ENCODE assay signal across 23 cellular contexts in the genomic region with DNA sequence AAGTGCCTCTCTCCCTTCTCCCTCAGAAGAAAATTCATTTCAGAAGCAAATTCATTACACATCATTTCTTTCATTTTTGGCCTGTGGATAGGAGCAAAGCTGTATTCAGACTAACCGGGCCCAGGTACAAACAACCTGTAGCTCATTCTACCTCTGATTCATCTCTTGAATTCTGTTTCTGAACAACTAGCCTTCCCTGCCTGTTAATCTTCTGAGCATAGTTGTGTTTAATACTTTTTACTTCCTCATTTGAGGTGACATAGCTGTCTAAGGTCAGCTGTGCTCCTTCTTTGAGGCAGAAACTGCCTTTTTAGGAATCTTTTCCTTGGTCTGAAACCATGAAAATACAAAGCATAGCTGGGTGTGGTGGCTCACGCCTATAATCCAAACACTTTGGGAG. TPM values are rescaled to one million over a fixed set of nuclear protein-coding genes. Genes with fewer than 3 reads are reported as not detected.
DNase-seq lines count a peak whose midpoint lies in the region; ATAC-seq and TF ChIP-seq lines count a peak whose summit lies in the region.
"Had no signal": no experiment of that assay in that cellular context is flagged by ENCODE, and none has a peak within 500 bp of the region (broad histone marks: within the 10 kb centered on the region; RNA-seq: fewer than 3 reads in every experiment).

No MANE protein-coding gene starts in this region.

- no peak overlapping the region for H3K4me3 Mint-ChIP-seq in activated naive CD4-positive, alpha-beta T cell treated with anti-CD3 and anti-CD28 coated beads, Interleukin-2, amount 10 ng/mL, durations not matched to agents 7 days and 5 days
- H3K4me3 Mint-ChIP-seq in chondrocyte (ENCODE audit: unreplicated experiment) (no peak overlapping the region), type B pancreatic cell (no peak overlapping the region)
- H3K4me3 Mint-ChIP-seq: activated CD8-positive, alpha-beta T cell treated with anti-CD3 and anti-CD28 coated beads for 36 hours; activated naive CD8-positive, alpha-beta T cell treated with anti-CD3 and anti-CD28 coated beads for 36 hours; CD4-positive, CD25-positive, alpha-beta regulatory T cell; HFFc6; naive thymus-derived CD4-positive, alpha-beta T cell had no signal

- peak; percentile 22 to 83 for ATAC-seq in activated naive CD4-positive, alpha-beta T cell treated with anti-CD3 and anti-CD28 coated beads, Interleukin-2, amount 50 U/mL, for 72 hours
- ATAC-seq in HG03139 (IDR thresholded peaks at IDR 0.05; ENCODE audit: unreplicated experiment): no peak
- ATAC-seq: activated CD8-positive, alpha-beta T cell treated with anti-CD3 and anti-CD28 coated beads for 36 hours; heart left ventricle; naive thymus-derived CD4-positive, alpha-beta T cell had no signal

- peaks cover 8% of the 10 kb centered on the region for H3K4me1 Mint-ChIP-seq in activated naive CD4-positive, alpha-beta T cell treated with anti-CD3 and anti-CD28 coated beads, Interleukin-2, amount 10 ng/mL, durations not matched to agents 7 days and 5 days
- H3K4me1 Mint-ChIP-seq in chondrocyte (ENCODE audit: low read depth) (peaks cover 33% of the 10 kb centered on the region), type B pancreatic cell (ENCODE audit: unreplicated experiment) (peaks cover 4% of the 10 kb centered on the region)
- H3K4me1 Mint-ChIP-seq: activated naive CD8-positive, alpha-beta T cell treated with anti-CD3 and anti-CD28 coated beads for 36 hours had no signal

- peak overlapping the region in 1 of 2 donors; percentile 15 for H3K27ac Mint-ChIP-seq in activated naive CD4-positive, alpha-beta T cell treated with anti-CD3 and anti-CD28 coated beads, Interleukin-2, amount 50 U/mL, for 72 hours
- no peak overlapping the region for H3K27ac Mint-ChIP-seq in activated naive CD4-positive, alpha-beta T cell treated with anti-CD3 and anti-CD28 coated beads, Interleukin-2, amount 10 ng/mL, durations not matched to agents 7 days and 5 days
- peak overlapping the region; percentile 13 for H3K27ac Mint-ChIP-seq in chondrocyte (ENCODE audit: unreplicated experiment)
- H3K27ac Mint-ChIP-seq in type B pancreatic cell: peak overlapping the region; percentile 59
- H3K27ac Mint-ChIP-seq: activated CD8-positive, alpha-beta T cell treated with anti-CD3 and anti-CD28 coated beads for 36 hours; activated naive CD8-positive, alpha-beta T cell treated with anti-CD3 and anti-CD28 coated beads for 36 hours; HFFc6 had no signal

- CTCF ChIA-PET in activated naive CD4-positive, alpha-beta T cell treated with anti-CD3 and anti-CD28 coated beads, Interleukin-2, amount 10 ng/mL, durations not matched to agents 7 days and 5 days (lab: Charles Lee): interaction anchor here (0.6 to 6.0 kb wide), 5 partner anchors 9 to 198 kb away, joined by 3 to 39 read pairs (median 4); no protein-coding TSS in a partner anchor

- no peak for TF ChIP-seq CTCF in chondrocyte (IDR thresholded peaks at IDR 0.05)
- TF ChIP-seq CTCF in type B pancreatic cell (conservative IDR thresholded peaks at IDR 0.05): no peak

- DNase-seq in activated naive CD4-positive, alpha-beta T cell treated with anti-CD3 and anti-CD28 coated beads, Interleukin-2, amount 50 U/mL, for 72 hours (ENCODE audit: low spot score in 2 of 2): no peak
- DNase-seq in activated naive CD4-positive, alpha-beta T cell treated with anti-CD3 and anti-CD28 coated beads, Interleukin-2, amount 10 ng/mL, durations not matched to agents 7 days and 5 days: no peak
- peak; percentile 20 for DNase-seq in NOMO-1 treated with dmso at 0.1 percent for 144 hours (lab: John Stamatoyannopoulos, UW; ENCODE audit: unreplicated experiment)
- DNase-seq in chondrocyte (ENCODE audit: low spot score): no peak
- no peak for DNase-seq in type B pancreatic cell (ENCODE audit: extremely low spot score, unreplicated experiment)
- DNase-seq in COR-L47 (lab: John Stamatoyannopoulos, UW): no peak
- no peak for DNase-seq in HPDE6-E6E7 (ENCODE audit: extremely low spot score)
- DNase-seq: ACHN; activated CD8-positive, alpha-beta T cell treated with anti-CD3 and anti-CD28 coated beads for 36 hours; activated naive CD8-positive, alpha-beta T cell treated with anti-CD3 and anti-CD28 coated beads for 36 hours; activated T-cell treated with anti-CD3 and anti-CD28 coated beads, Interleukin-2, amount 50 U/mL, for 1 hour; CD4-positive, CD25-positive, alpha-beta regulatory T cell; heart left ventricle; HFFc6; naive thymus-derived CD4-positive, alpha-beta T cell; NCI-H1436; NCI-H2171; RPMI8226; sigmoid colon; stimulated activated naive CD4-positive, alpha-beta T cell treated with Interleukin-2 at 50 U/mL for 16 hours; SW 1271; thyroid gland had no signal

- no peaks in the 10 kb centered on the region for H3K27me3 Mint-ChIP-seq in activated naive CD4-positive, alpha-beta T cell treated with anti-CD3 and anti-CD28 coated beads, Interleukin-2, amount 10 ng/mL, durations not matched to agents 7 days and 5 days
- no peaks in the 10 kb centered on the region for H3K27me3 Mint-ChIP-seq in chondrocyte (ENCODE audit: low read depth)
- no peaks in the 10 kb centered on the region for H3K27me3 Mint-ChIP-seq in type B pancreatic cell
- H3K27me3 Mint-ChIP-seq: activated CD8-positive, alpha-beta T cell treated with anti-CD3 and anti-CD28 coated beads for 36 hours; activated naive CD8-positive, alpha-beta T cell treated with anti-CD3 and anti-CD28 coated beads for 36 hours; CD4-positive, CD25-positive, alpha-beta regulatory T cell; naive thymus-derived CD4-positive, alpha-beta T cell had no signal

- peaks cover 0 to 21% of the 10 kb centered on the region in 2 donors for H3K36me3 Mint-ChIP-seq in activated naive CD4-positive, alpha-beta T cell treated with anti-CD3 and anti-CD28 coated beads, Interleukin-2, amount 50 U/mL, for 72 hours
- H3K36me3 Mint-ChIP-seq in activated naive CD4-positive, alpha-beta T cell treated with anti-CD3 and anti-CD28 coated beads, Interleukin-2, amount 10 ng/mL, durations not matched to agents 7 days and 5 days: peaks cover 12% of the 10 kb centered on the region
- H3K36me3 Mint-ChIP-seq in chondrocyte (ENCODE audit: low read depth) (peaks cover 24% of the 10 kb centered on the region), type B pancreatic cell (peaks cover 16% of the 10 kb centered on the region)

- no peaks in the 10 kb centered on the region for H3K9me3 Mint-ChIP-seq in activated naive CD4-positive, alpha-beta T cell treated with anti-CD3 and anti-CD28 coated beads, Interleukin-2, amount 50 U/mL, for 72 hours
- H3K9me3 Mint-ChIP-seq in activated naive CD4-positive, alpha-beta T cell treated with anti-CD3 and anti-CD28 coated beads, Interleukin-2, amount 10 ng/mL, durations not matched to agents 7 days and 5 days: no peaks in the 10 kb centered on the region
- no peaks in the 10 kb centered on the region for H3K9me3 Mint-ChIP-seq in chondrocyte (ENCODE audit: low read depth)
- no peaks in the 10 kb centered on the region for H3K9me3 Mint-ChIP-seq in type B pancreatic cell
- H3K9me3 Mint-ChIP-seq: activated CD8-positive, alpha-beta T cell treated with anti-CD3 and anti-CD28 coated beads for 36 hours; activated naive CD8-positive, alpha-beta T cell treated with anti-CD3 and anti-CD28 coated beads for 36 hours; CD4-positive, CD25-positive, alpha-beta regulatory T cell; HFFc6; naive thymus-derived CD4-positive, alpha-beta T cell had no signal

RNA-seq across cellular contexts. Expression of a gene that starts 12.6 kb away (rescaled TPM):
- 10 to 100 TPM; 12.5 to 13.8 TPM for total RNA-seq in activated naive CD4-positive, alpha-beta T cell treated with anti-CD3 and anti-CD28 coated beads, Interleukin-2, amount 50 U/mL, for 72 hours
- total RNA-seq in chondrocyte (9.6 to 16.2 TPM (median 11.4 TPM) in 3 replicates), type B pancreatic cell (ENCODE audit: low replicate concordance) (10.6 and 15.7 TPM in 2 replicates)

RNA-seq across cellular contexts. Expression of a gene that starts 57.3 kb away (rescaled TPM):
- 10 to 100 TPM; 32.2 to 44.6 TPM for total RNA-seq in activated naive CD4-positive, alpha-beta T cell treated with anti-CD3 and anti-CD28 coated beads, Interleukin-2, amount 50 U/mL, for 72 hours
- total RNA-seq in chondrocyte (63.2 to 97.1 TPM (median 64.2 TPM) in 3 replicates), type B pancreatic cell (ENCODE audit: low replicate concordance) (44.3 and 49.7 TPM in 2 replicates)

RNA-seq across cellular contexts. Expression of a gene that starts 57.7 kb away (rescaled TPM):
- total RNA-seq in activated naive CD4-positive, alpha-beta T cell treated with anti-CD3 and anti-CD28 coated beads, Interleukin-2, amount 50 U/mL, for 72 hours: 10 to 100 TPM; 14.0 to 21.8 TPM
- total RNA-seq in chondrocyte (5.1 to 10.7 TPM (median 6.1 TPM) in 3 replicates), type B pancreatic cell (ENCODE audit: low replicate concordance) (9.7 and 15.6 TPM in 2 replicates)
